Comparison of ENCODE assay signal across 1 cellular context in genomic region chr3:94101860-94102259, GRCh38.
TF ChIP-seq lines count a peak whose summit lies in the region.

No MANE protein-coding gene starts in this region.

TF ChIP-seq in K562, 482 proteins besides CTCF, POLR2A, EP300 and RAD21 (continued from another document):
- TF ChIP-seq PKNOX1 (IDR thresholded peaks at IDR 0.05) (0 out of 2 replicates have a peak, but pooled peaks have one; percentile 10), ZNF699 (CRISPR knock-in tag; IDR thresholded peaks at IDR 0.05; ENCODE audit: insufficient replicate concordance) (no peak)
